ENCODE assay signal across 11 cellular contexts in genomic region chr20:2654831-2655230, GRCh38. TPM values are rescaled to one million over a fixed set of nuclear protein-coding genes. Genes with fewer than 3 reads are reported as not detected.
DNase-seq lines count a peak whose midpoint lies in the region; ATAC-seq and TF ChIP-seq lines count a peak whose summit lies in the region.
"Had no signal": no experiment of that assay in that cellular context is flagged by ENCODE, and none has a peak within 500 bp of the region (broad histone marks: within the 10 kb centered on the region; RNA-seq: fewer than 3 reads in every experiment).

No MANE protein-coding gene starts in this region.

- H3K27me3 ChIP-seq in PC-3 (ENCODE audit: low read length): no peaks in the 10 kb centered on the region

- CTCF ChIA-PET in PC-3 (lab: Charles Lee): no interaction called here

- TF ChIP-seq CTCF in PC-3 (conservative IDR thresholded peaks at IDR 0.05; ENCODE audit: low read depth, low read length) (no peak), retinal pigment epithelial cell (conservative IDR thresholded peaks at IDR 0.05; ENCODE audit: low read depth, low read length) (no peak)

- POLR2A ChIA-PET in PC-3 (lab: Charles Lee; ENCODE audit: unreplicated experiment): no interaction called here

- peak overlapping the region; percentile 91 for H3K4me3 Mint-ChIP-seq in activated T-cell treated with anti-CD3 and anti-CD28 coated beads, Interleukin-2, amount 50 U/mL, for 24 hours
- H3K4me3 Mint-ChIP-seq in effector memory CD8-positive, alpha-beta T cell: peak overlapping the region; percentile 95

- peaks cover 46% of the 10 kb centered on the region for H3K4me1 Mint-ChIP-seq in activated T-cell treated with anti-CD3 and anti-CD28 coated beads, Interleukin-2, amount 50 U/mL, for 24 hours (ENCODE audit: low read depth)
- H3K4me1 Mint-ChIP-seq in effector memory CD8-positive, alpha-beta T cell (ENCODE audit: low read depth in 2 of 2): peaks cover 17 to 33% of the 10 kb centered on the region in 2 donors

- peaks cover 66% of the 10 kb centered on the region for H3K36me3 ChIP-seq in PC-3 (ENCODE audit: low read depth, low read length)

- H3K9me2 ChIP-seq in PC-3 (replicated peaks; ENCODE audit: low read length): no peaks in the 10 kb centered on the region

- H3K27me3 Mint-ChIP-seq in activated T-cell treated with anti-CD3 and anti-CD28 coated beads, Interleukin-2, amount 50 U/mL, for 24 hours: no peaks in the 10 kb centered on the region
- H3K27me3 Mint-ChIP-seq in effector memory CD8-positive, alpha-beta T cell: no peaks in the 10 kb centered on the region

- no peak for DNase-seq in activated T-cell treated with anti-CD3 and anti-CD28 coated beads, Interleukin-2, amount 50 U/mL, for 24 hours
- DNase-seq in activated T-cell treated with anti-CD3 and anti-CD28 coated beads, Interleukin-2, amount 50 U/mL, for 1 hour: no peak
- no peak for DNase-seq in PC-3
- DNase-seq in effector memory CD8-positive, alpha-beta T cell: no peak
- no peak for DNase-seq in retinal pigment epithelial cell (ENCODE audit: low read depth)
- no peak for DNase-seq in hippocampal formation (lab: John Stamatoyannopoulos, UW)
- no peak for DNase-seq in HUDEP-2 (lab: John Stamatoyannopoulos, UW; ENCODE audit: unreplicated experiment in 76 of 76)
- DNase-seq: AML-193, NCI-H2107, SW 1271 had no signal

- peaks cover 50% of the 10 kb centered on the region for H3F3A ChIP-seq in PC-3 (ENCODE audit: low read length, unreplicated experiment)

- peaks cover 87% of the 10 kb centered on the region for H3K36me3 Mint-ChIP-seq in activated T-cell treated with anti-CD3 and anti-CD28 coated beads, Interleukin-2, amount 50 U/mL, for 24 hours (ENCODE audit: low read depth)
- peaks cover 81% of the 10 kb centered on the region for H3K36me3 Mint-ChIP-seq in effector memory CD8-positive, alpha-beta T cell (ENCODE audit: insufficient read depth)

- ATAC-seq in PC-3: no peak
- no peak for ATAC-seq in effector memory CD8-positive, alpha-beta T cell (replicated peaks)
- ATAC-seq in HG03469 (IDR thresholded peaks at IDR 0.05; ENCODE audit: unreplicated experiment): no peak

- H4K20me1 ChIP-seq in PC-3 (ENCODE audit: low read length): peaks cover 70% of the 10 kb centered on the region

- H3K9me3 Mint-ChIP-seq in activated T-cell treated with anti-CD3 and anti-CD28 coated beads, Interleukin-2, amount 50 U/mL, for 24 hours: no peaks in the 10 kb centered on the region
- H3K9me3 Mint-ChIP-seq in effector memory CD8-positive, alpha-beta T cell: no peaks in the 10 kb centered on the region

- no peak overlapping the region for H2AFZ ChIP-seq in PC-3 (ENCODE audit: low read length)

- BruUV-seq in PC-3 (replicated peaks; lab: Mats Ljungman, UMichigan): no TSS peak

- H3K4me3 ChIP-seq in PC-3 (ENCODE audit: low read length) (peak overlapping the region; percentile 97), retinal pigment epithelial cell (ENCODE audit: low read length) (peak overlapping the region; percentile 97)

- intact Hi-C loops in PC-3 (cut with micrococcal nuclease): no loop called here

- no peaks in the 10 kb centered on the region for H3K9me3 ChIP-seq in PC-3 (ENCODE audit: low read length)

- H3K9ac ChIP-seq in PC-3 (ENCODE audit: low read length): no peak overlapping the region

- H3K27ac Mint-ChIP-seq in activated T-cell treated with anti-CD3 and anti-CD28 coated beads, Interleukin-2, amount 50 U/mL, for 24 hours: peak overlapping the region; percentile 96
- peak overlapping the region; percentile 83 to 89 for H3K27ac Mint-ChIP-seq in effector memory CD8-positive, alpha-beta T cell

- H3K4me2 ChIP-seq in PC-3 (ENCODE audit: low read length): peak overlapping the region; percentile 92

- H3K4me1 ChIP-seq in PC-3 (ENCODE audit: insufficient read depth, low read length): peaks cover 25% of the 10 kb centered on the region

- peaks cover 61% of the 10 kb centered on the region for H3K79me2 ChIP-seq in PC-3 (ENCODE audit: low read length)

- H3K27ac ChIP-seq in PC-3 (ENCODE audit: low read length): no peak overlapping the region

RNA-seq across cellular contexts. Expression of gene NOP56, which starts 2.4 kb away (rescaled TPM):
- total RNA-seq in PC-3 (2014; rRNA removed): 570 and 642 TPM in 2 replicates

RNA-seq across cellular contexts. Expression of gene IDH3B, which starts 9.2 kb away (rescaled TPM):
- total RNA-seq in PC-3 (2014; rRNA removed): 261 and 269 TPM in 2 replicates

RNA-seq across cellular contexts. Expression of gene EBF4, which starts 37.7 kb away (rescaled TPM):
- total RNA-seq in PC-3 (2014; rRNA removed): 0.98 and 1.8 TPM in 2 replicates
